1 cellular context compared by ENCODE assay signal in the genomic region with DNA sequence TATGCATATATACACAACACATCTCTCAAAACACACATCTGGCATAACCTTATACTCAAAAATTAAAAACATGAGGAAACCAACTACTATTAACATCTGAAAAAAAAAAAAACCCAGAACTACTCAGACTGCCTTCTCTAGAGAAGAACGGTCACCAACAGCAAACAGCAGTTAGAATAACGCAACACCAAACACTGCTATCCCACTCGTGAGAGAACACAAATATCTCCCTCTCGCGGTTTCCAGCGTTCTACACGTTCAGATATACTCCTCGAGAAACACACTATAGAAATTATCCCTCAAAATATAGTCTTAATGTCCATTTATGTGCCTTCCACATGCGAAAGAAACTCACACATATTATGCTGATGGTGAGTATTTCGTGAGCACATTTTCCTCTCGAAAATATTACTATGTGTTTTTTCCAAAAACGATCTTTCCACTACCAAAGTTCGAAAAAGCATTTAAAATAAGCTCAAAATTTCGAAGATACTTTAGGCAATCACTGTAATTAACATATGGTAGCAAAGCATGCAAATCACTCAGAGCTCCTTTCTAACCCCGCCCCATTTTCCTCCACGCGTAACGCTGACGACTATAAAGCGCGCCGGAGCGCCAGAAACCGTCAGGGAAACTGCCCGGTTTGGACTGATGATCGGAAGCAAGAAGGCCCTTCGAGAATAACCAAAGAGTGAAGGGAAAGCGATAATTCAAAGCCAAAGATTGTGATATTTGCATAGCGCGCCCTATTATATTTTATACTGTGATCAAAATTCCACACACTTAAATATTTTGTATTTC.
A peak's percentile ranks its signal among the peaks of the same experiment; 100 is the strongest.
TF ChIP-seq lines count a peak whose summit lies in the region.

No MANE protein-coding gene starts in this region.

TF ChIP-seq in WTC11, 78 proteins besides CTCF, POLR2A, EP300 and RAD21 (continued from another document and continues in another):
- TF ChIP-seq, protein P1, sequence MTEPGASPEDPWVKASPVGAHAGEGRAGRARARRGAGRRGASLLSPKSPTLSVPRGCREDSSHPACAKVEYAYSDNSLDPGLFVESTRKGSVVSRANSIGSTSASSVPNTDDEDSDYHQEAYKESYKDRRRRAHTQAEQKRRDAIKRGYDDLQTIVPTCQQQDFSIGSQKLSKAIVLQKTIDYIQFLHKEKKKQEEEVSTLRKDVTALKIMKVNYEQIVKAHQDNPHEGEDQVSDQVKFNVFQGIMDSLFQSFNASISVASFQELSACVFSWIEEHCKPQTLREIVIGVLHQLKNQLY (CRISPR knock-in tag; IDR thresholded peaks at IDR 0.05), result 0 out of 2 replicates have a peak, but pooled peaks have one; percentile 82
- TF ChIP-seq TP53 (CRISPR knock-in tag; IDR thresholded peaks at IDR 0.05) (0 out of 2 replicates have a peak, but pooled peaks have one; percentile 72), SMAD4 (CRISPR knock-in tag; IDR thresholded peaks at IDR 0.05) (peak; percentile 39; the same call in 1 of the 2 replicates), ESRRA (CRISPR knock-in tag; IDR thresholded peaks at IDR 0.05; ENCODE audit: borderline replicate concordance) (0 out of 2 replicates have a peak, but pooled peaks have one; percentile 64), ZNF396 (CRISPR knock-in tag; IDR thresholded peaks at IDR 0.05; ENCODE audit: borderline replicate concordance) (no peak), KAT7 (CRISPR knock-in tag; IDR thresholded peaks at IDR 0.05; ENCODE audit: borderline replicate concordance) (0 out of 2 replicates have a peak, but pooled peaks have one; percentile 27), FOXJ3 (CRISPR knock-in tag; IDR thresholded peaks at IDR 0.05; ENCODE audit: borderline replicate concordance) (peak; percentile 42; the same call in 1 of the 2 replicates), NFYB (CRISPR knock-in tag; conservative IDR thresholded peaks at IDR 0.05; ENCODE audit: low read depth) (no peak), ZNF121 (CRISPR knock-in tag; IDR thresholded peaks at IDR 0.05) (no peak), FOXP1 (CRISPR knock-in tag; IDR thresholded peaks at IDR 0.05; ENCODE audit: borderline replicate concordance) (no peak; the same call in 1 of the 2 replicates), CREM (CRISPR knock-in tag; IDR thresholded peaks at IDR 0.05) (peak; percentile 74; the same call in 1 of the 2 replicates), ZNF263 (CRISPR knock-in tag; IDR thresholded peaks at IDR 0.05; ENCODE audit: low read depth) (no peak), MXD4 (CRISPR knock-in tag; IDR thresholded peaks at IDR 0.05; ENCODE audit: borderline replicate concordance) (peak; percentile 84; the same call in 1 of the 2 replicates), NFE2L1 (CRISPR knock-in tag; IDR thresholded peaks at IDR 0.05) (peak; percentile 87), EMX1 (CRISPR knock-in tag; IDR thresholded peaks at IDR 0.05) (peak; percentile 100), PRRX2 (CRISPR knock-in tag; IDR thresholded peaks at IDR 0.05) (peak; percentile 100), TEAD4 (CRISPR knock-in tag; IDR thresholded peaks at IDR 0.05) (peak; percentile 63; the same call in 1 of the 2 replicates), ZNF232 (CRISPR knock-in tag; IDR thresholded peaks at IDR 0.05) (peak; percentile 92), SP1 (CRISPR knock-in tag; conservative IDR thresholded peaks at IDR 0.05) (peak; percentile 79), GRHL2 (CRISPR knock-in tag; IDR thresholded peaks at IDR 0.05; ENCODE audit: insufficient replicate concordance, severe bottlenecking) (no peak), SMAD3 (CRISPR knock-in tag; IDR thresholded peaks at IDR 0.05; ENCODE audit: borderline replicate concordance) (peak; percentile 69; the same call in 1 of the 2 replicates), JAZF1 (CRISPR knock-in tag; IDR thresholded peaks at IDR 0.05) (peak; percentile 96), GABPB1 (CRISPR knock-in tag; IDR thresholded peaks at IDR 0.05) (peak; percentile 86), ZNF219 (CRISPR knock-in tag; IDR thresholded peaks at IDR 0.05; ENCODE audit: borderline replicate concordance) (0 out of 2 replicates have a peak, but pooled peaks have one; percentile 21), GTF2I (CRISPR knock-in tag; conservative IDR thresholded peaks at IDR 0.05) (peak; percentile 64; the same call in 1 of the 2 replicates), RELA (CRISPR knock-in tag; IDR thresholded peaks at IDR 0.05; ENCODE audit: borderline replicate concordance) (no peak), FOXK1 (CRISPR knock-in tag; IDR thresholded peaks at IDR 0.05) (0 out of 2 replicates have a peak, but pooled peaks have one; percentile 49)
- TF ChIP-seq, protein P2, sequence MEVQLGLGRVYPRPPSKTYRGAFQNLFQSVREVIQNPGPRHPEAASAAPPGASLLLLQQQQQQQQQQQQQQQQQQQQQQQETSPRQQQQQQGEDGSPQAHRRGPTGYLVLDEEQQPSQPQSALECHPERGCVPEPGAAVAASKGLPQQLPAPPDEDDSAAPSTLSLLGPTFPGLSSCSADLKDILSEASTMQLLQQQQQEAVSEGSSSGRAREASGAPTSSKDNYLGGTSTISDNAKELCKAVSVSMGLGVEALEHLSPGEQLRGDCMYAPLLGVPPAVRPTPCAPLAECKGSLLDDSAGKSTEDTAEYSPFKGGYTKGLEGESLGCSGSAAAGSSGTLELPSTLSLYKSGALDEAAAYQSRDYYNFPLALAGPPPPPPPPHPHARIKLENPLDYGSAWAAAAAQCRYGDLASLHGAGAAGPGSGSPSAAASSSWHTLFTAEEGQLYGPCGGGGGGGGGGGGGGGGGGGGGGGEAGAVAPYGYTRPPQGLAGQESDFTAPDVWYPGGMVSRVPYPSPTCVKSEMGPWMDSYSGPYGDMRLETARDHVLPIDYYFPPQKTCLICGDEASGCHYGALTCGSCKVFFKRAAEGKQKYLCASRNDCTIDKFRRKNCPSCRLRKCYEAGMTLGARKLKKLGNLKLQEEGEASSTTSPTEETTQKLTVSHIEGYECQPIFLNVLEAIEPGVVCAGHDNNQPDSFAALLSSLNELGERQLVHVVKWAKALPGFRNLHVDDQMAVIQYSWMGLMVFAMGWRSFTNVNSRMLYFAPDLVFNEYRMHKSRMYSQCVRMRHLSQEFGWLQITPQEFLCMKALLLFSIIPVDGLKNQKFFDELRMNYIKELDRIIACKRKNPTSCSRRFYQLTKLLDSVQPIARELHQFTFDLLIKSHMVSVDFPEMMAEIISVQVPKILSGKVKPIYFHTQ (CRISPR knock-in tag; IDR thresholded peaks at IDR 0.05), result peak; percentile 100
- TF ChIP-seq, protein P3, sequence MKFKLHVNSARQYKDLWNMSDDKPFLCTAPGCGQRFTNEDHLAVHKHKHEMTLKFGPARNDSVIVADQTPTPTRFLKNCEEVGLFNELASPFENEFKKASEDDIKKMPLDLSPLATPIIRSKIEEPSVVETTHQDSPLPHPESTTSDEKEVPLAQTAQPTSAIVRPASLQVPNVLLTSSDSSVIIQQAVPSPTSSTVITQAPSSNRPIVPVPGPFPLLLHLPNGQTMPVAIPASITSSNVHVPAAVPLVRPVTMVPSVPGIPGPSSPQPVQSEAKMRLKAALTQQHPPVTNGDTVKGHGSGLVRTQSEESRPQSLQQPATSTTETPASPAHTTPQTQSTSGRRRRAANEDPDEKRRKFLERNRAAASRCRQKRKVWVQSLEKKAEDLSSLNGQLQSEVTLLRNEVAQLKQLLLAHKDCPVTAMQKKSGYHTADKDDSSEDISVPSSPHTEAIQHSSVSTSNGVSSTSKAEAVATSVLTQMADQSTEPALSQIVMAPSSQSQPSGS (CRISPR knock-in tag; IDR thresholded peaks at IDR 0.05; ENCODE audit: borderline replicate concordance, low read depth), result no peak
- TF ChIP-seq, protein P4, sequence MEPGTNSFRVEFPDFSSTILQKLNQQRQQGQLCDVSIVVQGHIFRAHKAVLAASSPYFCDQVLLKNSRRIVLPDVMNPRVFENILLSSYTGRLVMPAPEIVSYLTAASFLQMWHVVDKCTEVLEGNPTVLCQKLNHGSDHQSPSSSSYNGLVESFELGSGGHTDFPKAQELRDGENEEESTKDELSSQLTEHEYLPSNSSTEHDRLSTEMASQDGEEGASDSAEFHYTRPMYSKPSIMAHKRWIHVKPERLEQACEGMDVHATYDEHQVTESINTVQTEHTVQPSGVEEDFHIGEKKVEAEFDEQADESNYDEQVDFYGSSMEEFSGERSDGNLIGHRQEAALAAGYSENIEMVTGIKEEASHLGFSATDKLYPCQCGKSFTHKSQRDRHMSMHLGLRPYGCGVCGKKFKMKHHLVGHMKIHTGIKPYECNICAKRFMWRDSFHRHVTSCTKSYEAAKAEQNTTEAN (CRISPR knock-in tag; IDR thresholded peaks at IDR 0.05), result no peak
- TF ChIP-seq, protein P5, sequence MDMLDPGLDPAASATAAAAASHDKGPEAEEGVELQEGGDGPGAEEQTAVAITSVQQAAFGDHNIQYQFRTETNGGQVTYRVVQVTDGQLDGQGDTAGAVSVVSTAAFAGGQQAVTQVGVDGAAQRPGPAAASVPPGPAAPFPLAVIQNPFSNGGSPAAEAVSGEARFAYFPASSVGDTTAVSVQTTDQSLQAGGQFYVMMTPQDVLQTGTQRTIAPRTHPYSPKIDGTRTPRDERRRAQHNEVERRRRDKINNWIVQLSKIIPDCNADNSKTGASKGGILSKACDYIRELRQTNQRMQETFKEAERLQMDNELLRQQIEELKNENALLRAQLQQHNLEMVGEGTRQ (CRISPR knock-in tag; IDR thresholded peaks at IDR 0.05), result no peak
- TF ChIP-seq, protein P6, sequence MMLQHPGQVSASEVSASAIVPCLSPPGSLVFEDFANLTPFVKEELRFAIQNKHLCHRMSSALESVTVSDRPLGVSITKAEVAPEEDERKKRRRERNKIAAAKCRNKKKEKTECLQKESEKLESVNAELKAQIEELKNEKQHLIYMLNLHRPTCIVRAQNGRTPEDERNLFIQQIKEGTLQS (CRISPR knock-in tag; conservative IDR thresholded peaks at IDR 0.05), result no peak; the same call in 1 of the 2 replicates
- TF ChIP-seq, protein P7, sequence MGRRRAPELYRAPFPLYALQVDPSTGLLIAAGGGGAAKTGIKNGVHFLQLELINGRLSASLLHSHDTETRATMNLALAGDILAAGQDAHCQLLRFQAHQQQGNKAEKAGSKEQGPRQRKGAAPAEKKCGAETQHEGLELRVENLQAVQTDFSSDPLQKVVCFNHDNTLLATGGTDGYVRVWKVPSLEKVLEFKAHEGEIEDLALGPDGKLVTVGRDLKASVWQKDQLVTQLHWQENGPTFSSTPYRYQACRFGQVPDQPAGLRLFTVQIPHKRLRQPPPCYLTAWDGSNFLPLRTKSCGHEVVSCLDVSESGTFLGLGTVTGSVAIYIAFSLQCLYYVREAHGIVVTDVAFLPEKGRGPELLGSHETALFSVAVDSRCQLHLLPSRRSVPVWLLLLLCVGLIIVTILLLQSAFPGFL (CRISPR knock-in tag; IDR thresholded peaks at IDR 0.05; ENCODE audit: borderline replicate concordance), result peak; percentile 97; the same call in 1 of the 2 replicates
- TF ChIP-seq, protein P8, sequence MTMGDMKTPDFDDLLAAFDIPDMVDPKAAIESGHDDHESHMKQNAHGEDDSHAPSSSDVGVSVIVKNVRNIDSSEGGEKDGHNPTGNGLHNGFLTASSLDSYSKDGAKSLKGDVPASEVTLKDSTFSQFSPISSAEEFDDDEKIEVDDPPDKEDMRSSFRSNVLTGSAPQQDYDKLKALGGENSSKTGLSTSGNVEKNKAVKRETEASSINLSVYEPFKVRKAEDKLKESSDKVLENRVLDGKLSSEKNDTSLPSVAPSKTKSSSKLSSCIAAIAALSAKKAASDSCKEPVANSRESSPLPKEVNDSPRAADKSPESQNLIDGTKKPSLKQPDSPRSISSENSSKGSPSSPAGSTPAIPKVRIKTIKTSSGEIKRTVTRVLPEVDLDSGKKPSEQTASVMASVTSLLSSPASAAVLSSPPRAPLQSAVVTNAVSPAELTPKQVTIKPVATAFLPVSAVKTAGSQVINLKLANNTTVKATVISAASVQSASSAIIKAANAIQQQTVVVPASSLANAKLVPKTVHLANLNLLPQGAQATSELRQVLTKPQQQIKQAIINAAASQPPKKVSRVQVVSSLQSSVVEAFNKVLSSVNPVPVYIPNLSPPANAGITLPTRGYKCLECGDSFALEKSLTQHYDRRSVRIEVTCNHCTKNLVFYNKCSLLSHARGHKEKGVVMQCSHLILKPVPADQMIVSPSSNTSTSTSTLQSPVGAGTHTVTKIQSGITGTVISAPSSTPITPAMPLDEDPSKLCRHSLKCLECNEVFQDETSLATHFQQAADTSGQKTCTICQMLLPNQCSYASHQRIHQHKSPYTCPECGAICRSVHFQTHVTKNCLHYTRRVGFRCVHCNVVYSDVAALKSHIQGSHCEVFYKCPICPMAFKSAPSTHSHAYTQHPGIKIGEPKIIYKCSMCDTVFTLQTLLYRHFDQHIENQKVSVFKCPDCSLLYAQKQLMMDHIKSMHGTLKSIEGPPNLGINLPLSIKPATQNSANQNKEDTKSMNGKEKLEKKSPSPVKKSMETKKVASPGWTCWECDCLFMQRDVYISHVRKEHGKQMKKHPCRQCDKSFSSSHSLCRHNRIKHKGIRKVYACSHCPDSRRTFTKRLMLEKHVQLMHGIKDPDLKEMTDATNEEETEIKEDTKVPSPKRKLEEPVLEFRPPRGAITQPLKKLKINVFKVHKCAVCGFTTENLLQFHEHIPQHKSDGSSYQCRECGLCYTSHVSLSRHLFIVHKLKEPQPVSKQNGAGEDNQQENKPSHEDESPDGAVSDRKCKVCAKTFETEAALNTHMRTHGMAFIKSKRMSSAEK (CRISPR knock-in tag; IDR thresholded peaks at IDR 0.05; ENCODE audit: borderline replicate concordance), result peak; percentile 100
- TF ChIP-seq, protein P9, sequence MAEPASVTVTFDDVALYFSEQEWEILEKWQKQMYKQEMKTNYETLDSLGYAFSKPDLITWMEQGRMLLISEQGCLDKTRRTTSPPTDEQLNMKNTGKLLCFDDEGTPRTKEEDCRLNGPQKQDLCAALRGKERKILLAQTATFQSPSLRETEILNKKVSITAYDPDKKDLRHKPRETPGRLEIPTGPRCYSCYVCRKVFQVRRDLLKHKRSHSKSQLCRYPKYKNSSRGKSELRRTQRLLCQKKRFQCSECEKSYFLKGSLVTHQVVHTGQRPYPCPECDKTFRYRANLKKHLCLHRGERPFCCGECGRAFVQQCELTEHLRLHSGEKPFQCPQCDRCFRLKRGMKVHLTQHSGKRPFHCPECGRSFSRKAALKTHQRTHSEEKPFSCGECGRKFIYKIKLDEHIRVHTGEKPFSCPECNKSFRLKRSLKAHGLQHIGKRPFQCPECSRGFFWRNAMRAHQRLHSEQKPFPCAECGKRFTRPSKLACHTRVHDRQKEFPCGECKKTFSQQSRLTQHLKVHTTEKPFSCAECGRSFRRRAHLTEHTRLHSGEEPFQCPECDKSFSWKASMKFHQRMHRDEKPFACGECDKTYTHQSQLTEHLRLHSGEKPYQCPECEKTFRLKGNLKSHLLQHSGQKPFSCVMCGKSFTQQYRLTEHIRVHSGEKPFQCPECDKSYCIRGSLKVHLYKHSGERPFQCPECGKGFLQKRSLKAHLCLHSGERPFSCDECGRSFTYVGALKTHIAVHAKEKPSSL (CRISPR knock-in tag; conservative IDR thresholded peaks at IDR 0.05), result peak; percentile 100
- TF ChIP-seq, protein P10, sequence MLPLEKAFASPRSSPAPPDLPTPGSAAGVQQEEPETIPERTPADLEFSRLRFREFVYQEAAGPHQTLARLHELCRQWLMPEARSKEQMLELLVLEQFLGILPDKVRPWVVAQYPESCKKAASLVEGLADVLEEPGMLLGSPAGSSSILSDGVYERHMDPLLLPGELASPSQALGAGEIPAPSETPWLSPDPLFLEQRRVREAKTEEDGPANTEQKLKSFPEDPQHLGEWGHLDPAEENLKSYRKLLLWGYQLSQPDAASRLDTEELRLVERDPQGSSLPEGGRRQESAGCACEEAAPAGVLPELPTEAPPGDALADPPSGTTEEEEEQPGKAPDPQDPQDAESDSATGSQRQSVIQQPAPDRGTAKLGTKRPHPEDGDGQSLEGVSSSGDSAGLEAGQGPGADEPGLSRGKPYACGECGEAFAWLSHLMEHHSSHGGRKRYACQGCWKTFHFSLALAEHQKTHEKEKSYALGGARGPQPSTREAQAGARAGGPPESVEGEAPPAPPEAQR (CRISPR knock-in tag; IDR thresholded peaks at IDR 0.05), result 0 out of 2 replicates have a peak, but pooled peaks have one; percentile 12
